1 cellular context compared by ENCODE assay signal in genomic region chr6:134199848-134200606, GRCh38.
TF ChIP-seq lines count a peak whose summit lies in the region.

No MANE protein-coding gene starts in this region.

TF ChIP-seq in K562, 482 proteins besides CTCF, POLR2A, EP300 and RAD21 (continued from another document):
- TF ChIP-seq RERE (CRISPR knock-in tag; IDR thresholded peaks at IDR 0.05; ENCODE audit: borderline replicate concordance) (no peak), CCAR2 (IDR thresholded peaks at IDR 0.05; ENCODE audit: low read depth, low read length) (no peak), MXI1 (IDR thresholded peaks at IDR 0.05; ENCODE audit: low read depth, low read length) (no peak), SRSF3 (IDR thresholded peaks at IDR 0.05; ENCODE audit: insufficient read depth, low read length) (no peak), RFX1 (IDR thresholded peaks at IDR 0.05) (no peak)
